Comparison of ENCODE assay signal across 26 cellular contexts in genomic region chr16:19748389-19749110, GRCh38. TPM values are rescaled to one million over a fixed set of nuclear protein-coding genes. Genes with fewer than 3 reads are reported as not detected.
DNase-seq lines count a peak whose midpoint lies in the region; ATAC-seq and TF ChIP-seq lines count a peak whose summit lies in the region.
"Had no signal": no experiment of that assay in that cellular context is flagged by ENCODE, and none has a peak within 500 bp of the region (broad histone marks: within the 10 kb centered on the region; RNA-seq: fewer than 3 reads in every experiment).

No MANE protein-coding gene starts in this region.

- intact Hi-C loops in PC-3 (cut with micrococcal nuclease): no loop called here

- H3K36me3 ChIP-seq in PC-3 (ENCODE audit: low read depth, low read length) (no peaks in the 10 kb centered on the region), upper lobe of left lung (no peaks in the 10 kb centered on the region)
- H3K36me3 ChIP-seq: stomach had no signal

- H4K20me1 ChIP-seq in PC-3 (ENCODE audit: low read length): no peaks in the 10 kb centered on the region

- CTCF ChIA-PET in PC-3 (lab: Charles Lee): no interaction called here

- POLR2A ChIA-PET in PC-3 (lab: Charles Lee; ENCODE audit: unreplicated experiment): no interaction called here

- H3K4me1 ChIP-seq in PC-3 (ENCODE audit: insufficient read depth, low read length): peaks cover 33% of the 10 kb centered on the region
- peaks cover 0 to 3% (median 0%) of the 10 kb centered on the region in 4 donors for H3K4me1 ChIP-seq in upper lobe of left lung

- DNase-seq in DMS 273 (lab: John Stamatoyannopoulos, UW; ENCODE audit: unreplicated experiment): peak; percentile 24
- no peak for DNase-seq in DMS 273 treated with DMSO at 0.1 percent for 48 hours (lab: John Stamatoyannopoulos, UW)
- DNase-seq in PC-3: peak; percentile 14
- peak; percentile 20 for DNase-seq in choroid plexus epithelial cell (ENCODE audit: low read depth)
- no peak for DNase-seq in progenitor cell of endocrine pancreas (ENCODE audit: low spot score, unreplicated experiment)
- DNase-seq in activated T-cell treated with anti-CD3 and anti-CD28 coated beads, Interleukin-2, amount 50 U/mL, for 1 hour: no peak
- DNase-seq in upper lobe of left lung: no peak
- DNase-seq in SKM-1 (lab: John Stamatoyannopoulos, UW; ENCODE audit: unreplicated experiment): no peak
- DNase-seq: activated CD4-positive, alpha-beta memory T cell treated with anti-CD3 and anti-CD28 coated beads for 36 hours; activated T-cell treated with anti-CD3 and anti-CD28 coated beads for 4 hours; amygdala; effector memory CD4-positive, alpha-beta T cell; hippocampal formation; islet precursor cell; NCI-H187 treated with DMSO at 0.1 percent for 48 hours; SIG-M5; small intestine; stimulated activated CD4-positive, alpha-beta T cell treated with anti-CD3 and anti-CD28 coated beads, Interleukin-4, amount 100 ng/mL, for 24 hours; stomach; T-helper 17 cell had no signal

- H3K9ac ChIP-seq in PC-3 (ENCODE audit: low read length): no peak overlapping the region

- H3K27ac Mint-ChIP-seq in progenitor cell of endocrine pancreas: peak overlapping the region; percentile 73
- H3K27ac Mint-ChIP-seq: activated CD4-positive, alpha-beta memory T cell treated with anti-CD3 and anti-CD28 coated beads for 36 hours; B cell; natural killer cell treated with Interleukin-12 subunit alpha and Interleukin-12 subunit beta and Interleukin-15 and Interleukin-18, amount 100 ng/mL, for 72 hours; T-helper 17 cell had no signal

- H3K27me3 ChIP-seq in PC-3 (ENCODE audit: low read length) (no peaks in the 10 kb centered on the region), upper lobe of left lung (no peaks in the 10 kb centered on the region)
- H3K27me3 ChIP-seq: stomach had no signal

- H3K9me2 ChIP-seq in PC-3 (replicated peaks; ENCODE audit: low read length): no peaks in the 10 kb centered on the region

- no peak overlapping the region for H2AFZ ChIP-seq in PC-3 (ENCODE audit: low read length)

- WGBS in upper lobe of left lung, 2 donors: 60 to 65% methylated on average over 2 of the region's 2 CpGs

- ATAC-seq in PC-3: no peak
- ATAC-seq in upper lobe of left lung (ENCODE audit: low FRiP score in 2 of 2): no peak
- ATAC-seq: HCT116; natural killer cell treated with Interleukin-12 subunit alpha and Interleukin-12 subunit beta and Interleukin-15 and Interleukin-18, amount 100 ng/mL, for 72 hours; T-helper 17 cell had no signal

- H3K4me3 ChIP-seq in PC-3 (ENCODE audit: low read length): no peak overlapping the region
- no peak overlapping the region for H3K4me3 ChIP-seq in choroid plexus epithelial cell (ENCODE audit: low read depth, low read length)
- H3K4me3 ChIP-seq in upper lobe of left lung: no peak overlapping the region
- H3K4me3 ChIP-seq: stomach had no signal

- H3K4me1 Mint-ChIP-seq in progenitor cell of endocrine pancreas (ENCODE audit: low read depth): peaks cover 32% of the 10 kb centered on the region
- H3K4me1 Mint-ChIP-seq: B cell, T-helper 17 cell had no signal

- no TSS peak for BruUV-seq in PC-3 (replicated peaks; lab: Mats Ljungman, UMichigan)

- H3K79me2 ChIP-seq in PC-3 (ENCODE audit: low read length): no peaks in the 10 kb centered on the region

- H3K27me3 Mint-ChIP-seq in progenitor cell of endocrine pancreas: no peaks in the 10 kb centered on the region
- H3K27me3 Mint-ChIP-seq: activated CD4-positive, alpha-beta memory T cell treated with anti-CD3 and anti-CD28 coated beads for 36 hours; B cell; natural killer cell treated with Interleukin-12 subunit alpha and Interleukin-12 subunit beta and Interleukin-15 and Interleukin-18, amount 100 ng/mL, for 72 hours; T-helper 17 cell had no signal

- no peaks in the 10 kb centered on the region for H3K36me3 Mint-ChIP-seq in progenitor cell of endocrine pancreas (ENCODE audit: insufficient read depth)
- H3K36me3 Mint-ChIP-seq: activated CD4-positive, alpha-beta memory T cell treated with anti-CD3 and anti-CD28 coated beads for 36 hours; natural killer cell treated with Interleukin-12 subunit alpha and Interleukin-12 subunit beta and Interleukin-15 and Interleukin-18, amount 100 ng/mL, for 72 hours had no signal

- H3K27ac ChIP-seq in PC-3 (ENCODE audit: low read length) (no peak overlapping the region), upper lobe of left lung (no peak overlapping the region)
- H3K27ac ChIP-seq: 22Rv1, HL-60, VCaP had no signal

- H3K9me3 ChIP-seq in PC-3 (ENCODE audit: low read length): no peaks in the 10 kb centered on the region
- no peaks in the 10 kb centered on the region for H3K9me3 ChIP-seq in upper lobe of left lung
- H3K9me3 ChIP-seq: stomach had no signal

- 0 out of 2 replicates have a peak overlapping the region, but pooled peaks have one; percentile 31 for H3K4me2 ChIP-seq in PC-3 (ENCODE audit: low read length)

- TF ChIP-seq EP300 in upper lobe of left lung (IDR thresholded peaks at IDR 0.05): no peak

- no peak for TF ChIP-seq POLR2A in upper lobe of left lung (IDR thresholded peaks at IDR 0.05)

- H3F3A ChIP-seq in PC-3 (ENCODE audit: low read length, unreplicated experiment): no peaks in the 10 kb centered on the region

- no peak overlapping the region for H3K4me3 Mint-ChIP-seq in progenitor cell of endocrine pancreas (ENCODE audit: low read depth)
- H3K4me3 Mint-ChIP-seq: activated CD4-positive, alpha-beta memory T cell treated with anti-CD3 and anti-CD28 coated beads for 36 hours; B cell; natural killer cell treated with Interleukin-12 subunit alpha and Interleukin-12 subunit beta and Interleukin-15 and Interleukin-18, amount 100 ng/mL, for 72 hours; T-helper 17 cell had no signal

- TF ChIP-seq CTCF in PC-3 (conservative IDR thresholded peaks at IDR 0.05; ENCODE audit: low read depth, low read length) (no peak), choroid plexus epithelial cell (conservative IDR thresholded peaks at IDR 0.05; ENCODE audit: low read depth, low read length) (no peak), progenitor cell of endocrine pancreas (IDR thresholded peaks at IDR 0.05; ENCODE audit: unreplicated experiment) (no peak), upper lobe of left lung (IDR thresholded peaks at IDR 0.05) (no peak)

- no peaks in the 10 kb centered on the region for H3K9me3 Mint-ChIP-seq in progenitor cell of endocrine pancreas (ENCODE audit: low read depth)
- H3K9me3 Mint-ChIP-seq: activated CD4-positive, alpha-beta memory T cell treated with anti-CD3 and anti-CD28 coated beads for 36 hours; natural killer cell treated with Interleukin-12 subunit alpha and Interleukin-12 subunit beta and Interleukin-15 and Interleukin-18, amount 100 ng/mL, for 72 hours had no signal

RNA-seq across cellular contexts. Expression of gene IQCK, which starts 30.5 kb away (rescaled TPM):
- total RNA-seq in PC-3 (2014; rRNA removed): 3.3 and 8.9 TPM in 2 replicates
- total RNA-seq in progenitor cell of endocrine pancreas: 31.5 and 33.2 TPM in 2 replicates
- 10 to 100 TPM in 5 of 6 donors, 1 to 10 TPM in 1; 9.3 to 50.3 (median 18.3) TPM for total RNA-seq in upper lobe of left lung

RNA-seq across cellular contexts. Expression of gene KNOP1, which starts 30.5 kb away (rescaled TPM):
- 13.6 and 18.8 TPM in 2 replicates for total RNA-seq in PC-3 (2014; rRNA removed)
- total RNA-seq in progenitor cell of endocrine pancreas: 56.0 and 58.1 TPM in 2 replicates
- 10 to 100 TPM in 4 of 6 donors, 1 to 10 TPM in 2; 4.4 to 23.3 (median 12.1) TPM for total RNA-seq in upper lobe of left lung

Comparison
In these comparisons a context has a peak if more than half of its experiments do, and no peak if none do; other contexts are left out.
1. DNase-seq: peak in DMS 273 (single experiment), PC-3 (single experiment) and choroid plexus epithelial cell (single experiment); none in DMS 273 treated with DMSO at 0.1 percent for 48 hours (single experiment), progenitor cell of endocrine pancreas (single experiment), activated T-cell treated with anti-CD3 and anti-CD28 coated beads, Interleukin-2, amount 50 U/mL, for 1 hour (single experiment), upper lobe of left lung (0 of 2) and SKM-1 (single experiment).